Comparison of ENCODE assay signal across 1 cellular context in genomic region chr20:1376007-1376406, GRCh38.
TF ChIP-seq lines count a peak whose summit lies in the region.

No MANE protein-coding gene starts in this region.

TF ChIP-seq in GM23338, 12 proteins besides CTCF, POLR2A, EP300 and RAD21 (continued from another document):
- TF ChIP-seq, protein P1, sequence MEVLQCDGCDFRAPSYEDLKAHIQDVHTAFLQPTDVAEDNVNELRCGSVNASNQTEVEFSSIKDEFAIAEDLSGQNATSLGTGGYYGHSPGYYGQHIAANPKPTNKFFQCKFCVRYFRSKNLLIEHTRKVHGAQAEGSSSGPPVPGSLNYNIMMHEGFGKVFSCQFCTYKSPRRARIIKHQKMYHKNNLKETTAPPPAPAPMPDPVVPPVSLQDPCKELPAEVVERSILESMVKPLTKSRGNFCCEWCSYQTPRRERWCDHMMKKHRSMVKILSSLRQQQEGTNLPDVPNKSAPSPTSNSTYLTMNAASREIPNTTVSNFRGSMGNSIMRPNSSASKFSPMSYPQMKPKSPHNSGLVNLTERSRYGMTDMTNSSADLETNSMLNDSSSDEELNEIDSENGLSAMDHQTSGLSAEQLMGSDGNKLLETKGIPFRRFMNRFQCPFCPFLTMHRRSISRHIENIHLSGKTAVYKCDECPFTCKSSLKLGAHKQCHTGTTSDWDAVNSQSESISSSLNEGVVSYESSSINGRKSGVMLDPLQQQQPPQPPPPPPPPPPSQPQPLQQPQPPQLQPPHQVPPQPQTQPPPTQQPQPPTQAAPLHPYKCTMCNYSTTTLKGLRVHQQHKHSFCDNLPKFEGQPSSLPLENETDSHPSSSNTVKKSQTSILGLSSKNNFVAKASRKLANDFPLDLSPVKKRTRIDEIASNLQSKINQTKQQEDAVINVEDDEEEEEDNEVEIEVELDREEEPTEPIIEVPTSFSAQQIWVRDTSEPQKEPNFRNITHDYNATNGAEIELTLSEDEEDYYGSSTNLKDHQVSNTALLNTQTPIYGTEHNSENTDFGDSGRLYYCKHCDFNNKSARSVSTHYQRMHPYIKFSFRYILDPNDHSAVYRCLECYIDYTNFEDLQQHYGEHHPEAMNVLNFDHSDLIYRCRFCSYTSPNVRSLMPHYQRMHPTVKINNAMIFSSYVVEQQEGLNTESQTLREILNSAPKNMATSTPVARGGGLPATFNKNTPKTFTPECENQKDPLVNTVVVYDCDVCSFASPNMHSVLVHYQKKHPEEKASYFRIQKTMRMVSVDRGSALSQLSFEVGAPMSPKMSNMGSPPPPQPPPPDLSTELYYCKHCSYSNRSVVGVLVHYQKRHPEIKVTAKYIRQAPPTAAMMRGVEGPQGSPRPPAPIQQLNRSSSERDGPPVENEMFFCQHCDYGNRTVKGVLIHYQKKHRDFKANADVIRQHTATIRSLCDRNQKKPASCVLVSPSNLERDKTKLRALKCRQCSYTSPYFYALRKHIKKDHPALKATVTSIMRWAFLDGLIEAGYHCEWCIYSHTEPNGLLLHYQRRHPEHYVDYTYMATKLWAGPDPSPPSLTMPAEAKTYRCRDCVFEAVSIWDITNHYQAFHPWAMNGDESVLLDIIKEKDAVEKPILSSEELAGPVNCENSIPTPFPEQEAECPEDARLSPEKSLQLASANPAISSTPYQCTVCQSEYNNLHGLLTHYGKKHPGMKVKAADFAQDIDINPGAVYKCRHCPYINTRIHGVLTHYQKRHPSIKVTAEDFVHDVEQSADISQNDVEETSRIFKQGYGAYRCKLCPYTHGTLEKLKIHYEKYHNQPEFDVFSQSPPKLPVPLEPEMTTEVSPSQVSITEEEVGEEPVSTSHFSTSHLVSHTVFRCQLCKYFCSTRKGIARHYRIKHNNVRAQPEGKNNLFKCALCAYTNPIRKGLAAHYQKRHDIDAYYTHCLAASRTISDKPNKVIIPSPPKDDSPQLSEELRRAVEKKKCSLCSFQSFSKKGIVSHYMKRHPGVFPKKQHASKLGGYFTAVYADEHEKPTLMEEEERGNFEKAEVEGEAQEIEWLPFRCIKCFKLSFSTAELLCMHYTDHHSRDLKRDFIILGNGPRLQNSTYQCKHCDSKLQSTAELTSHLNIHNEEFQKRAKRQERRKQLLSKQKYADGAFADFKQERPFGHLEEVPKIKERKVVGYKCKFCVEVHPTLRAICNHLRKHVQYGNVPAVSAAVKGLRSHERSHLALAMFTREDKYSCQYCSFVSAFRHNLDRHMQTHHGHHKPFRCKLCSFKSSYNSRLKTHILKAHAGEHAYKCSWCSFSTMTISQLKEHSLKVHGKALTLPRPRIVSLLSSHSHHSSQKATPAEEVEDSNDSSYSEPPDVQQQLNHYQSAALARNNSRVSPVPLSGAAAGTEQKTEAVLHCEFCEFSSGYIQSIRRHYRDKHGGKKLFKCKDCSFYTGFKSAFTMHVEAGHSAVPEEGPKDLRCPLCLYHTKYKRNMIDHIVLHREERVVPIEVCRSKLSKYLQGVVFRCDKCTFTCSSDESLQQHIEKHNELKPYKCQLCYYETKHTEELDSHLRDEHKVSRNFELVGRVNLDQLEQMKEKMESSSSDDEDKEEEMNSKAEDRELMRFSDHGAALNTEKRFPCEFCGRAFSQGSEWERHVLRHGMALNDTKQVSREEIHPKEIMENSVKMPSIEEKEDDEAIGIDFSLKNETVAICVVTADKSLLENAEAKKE (CRISPR knock-in tag; IDR thresholded peaks at IDR 0.05), result no peak
- TF ChIP-seq ZNF114 (CRISPR knock-in tag; IDR thresholded peaks at IDR 0.05) (no peak), STAT1 (IDR thresholded peaks at IDR 0.05; ENCODE audit: unreplicated experiment) (no peak), JUNB (IDR thresholded peaks at IDR 0.05; ENCODE audit: unreplicated experiment) (no peak), ZNF331 (CRISPR knock-in tag; IDR thresholded peaks at IDR 0.05; ENCODE audit: low read depth) (no peak), EZH2phosphoT487 (IDR thresholded peaks at IDR 0.05; ENCODE audit: unreplicated experiment) (no peak), NANOG (IDR thresholded peaks at IDR 0.05; ENCODE audit: borderline replicate concordance) (no peak), POLR2AphosphoS5 (IDR thresholded peaks at IDR 0.05; ENCODE audit: low read depth) (no peak)
